In the genomic region with DNA sequence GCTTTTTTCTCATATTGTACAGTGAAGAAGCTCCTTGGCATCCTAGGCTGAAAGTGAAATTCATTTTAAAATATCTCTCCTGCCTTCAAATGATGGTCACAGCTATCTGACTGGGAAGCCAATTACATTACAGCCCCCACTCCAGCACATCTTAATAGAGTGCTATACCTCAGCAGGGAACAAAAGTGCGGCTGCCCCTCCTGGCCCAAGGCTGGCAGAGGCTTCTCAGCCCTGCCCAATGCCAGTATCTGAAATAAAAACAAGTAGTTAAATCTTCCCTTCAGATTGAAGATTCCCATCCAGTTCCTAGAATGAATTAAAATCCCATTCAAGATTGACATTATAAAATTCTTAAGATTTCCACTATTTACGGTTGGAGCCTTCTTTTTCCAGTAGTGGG, we compare ENCODE assay signal across 10 cellular contexts.
"Had no signal": no experiment of that assay in that cellular context is flagged by ENCODE, and none has a peak within 500 bp of the region (broad histone marks: within the 10 kb centered on the region; RNA-seq: fewer than 3 reads in every experiment).

No MANE protein-coding gene starts in this region.

- H3K4me3 Mint-ChIP-seq: activated naive CD4-positive, alpha-beta T cell treated with anti-CD3 and anti-CD28 coated beads, Interleukin-2, amount 10 ng/mL, durations not matched to agents 7 days and 5 days; dendritic cell treated with granulocyte-macrophage colony-stimulating factor and Interleukin-4, amounts not matched to agents 40 ng/mL and 50 ng/mL, for 4 days; T-cell; WTC11 had no signal

- H3K36me3 Mint-ChIP-seq: T-cell had no signal

- H3K27ac Mint-ChIP-seq: activated naive CD4-positive, alpha-beta T cell treated with anti-CD3 and anti-CD28 coated beads, Interleukin-2, amount 10 ng/mL, durations not matched to agents 7 days and 5 days; activated T-helper 2 cell treated with anti-CD3 and anti-CD28 coated beads, Interferon-gamma antibody, Interleukin-2, Interleukin-4, amounts not matched to agents 10 μg/mL and 5 μg/mL and 100 μg/mL, durations not matched to agents 14 hours and 24 hours and 36 hours; dendritic cell treated with granulocyte-macrophage colony-stimulating factor and Interleukin-4, amounts not matched to agents 40 ng/mL and 50 ng/mL, for 4 days; T-cell; WTC11 had no signal

- H3K27me3 Mint-ChIP-seq: T-cell had no signal

- H3K4me3 ChIP-seq: lung, tibial artery had no signal

- H3K4me1 Mint-ChIP-seq: activated naive CD4-positive, alpha-beta T cell treated with anti-CD3 and anti-CD28 coated beads, Interleukin-2, amount 10 ng/mL, durations not matched to agents 7 days and 5 days had no signal

- DNase-seq: activated naive CD4-positive, alpha-beta T cell treated with anti-CD3 and anti-CD28 coated beads, Interleukin-2, amount 10 ng/mL, durations not matched to agents 7 days and 5 days; left colon; midbrain; retina; T-cell; tibial artery had no signal
